ENCODE assay signal across 8 cellular contexts in genomic region chr15:43370310-43370974, GRCh38. TPM values are rescaled to one million over a fixed set of nuclear protein-coding genes. Genes with fewer than 3 reads are reported as not detected.
DNase-seq lines count a peak whose midpoint lies in the region; ATAC-seq, FAIRE-seq and TF ChIP-seq lines count a peak whose summit lies in the region.

No MANE protein-coding gene starts in this region.

- peak overlapping the region; percentile 87 for H3K4me3 ChIP-seq in fibroblast of mammary gland (ENCODE audit: control insufficient read depth, low read depth, low read length)

- peaks cover 45% of the 10 kb centered on the region for H3K36me3 Mint-ChIP-seq in neural crest cell (ENCODE audit: low read depth)

- H3K4me1 Mint-ChIP-seq in neural crest cell, result peaks cover 60% of the 10 kb centered on the region

- TF ChIP-seq CTCF in fibroblast of mammary gland (conservative IDR thresholded peaks at IDR 0.05; ENCODE audit: control insufficient read depth, insufficient read depth, low read depth, low read length), result no peak
- no peak for TF ChIP-seq CTCF in neural crest cell (conservative IDR thresholded peaks at IDR 0.05)

- peak overlapping the region; percentile 79 for H3K27ac Mint-ChIP-seq in neural crest cell (ENCODE audit: unreplicated experiment)

- DNase-seq in AG20443 (ENCODE audit: low spot score) (peak; percentile 50), UCSD-AML1 (lab: John Stamatoyannopoulos, UW; ENCODE audit: unreplicated experiment) (peak; percentile 48), fibroblast of mammary gland (ENCODE audit: low read depth) (peak; percentile 36), neural crest cell (ENCODE audit: low read depth, low spot score) (peak; percentile 27), RCC 7860 (ENCODE audit: low spot score) (no peak)

- peaks cover 12% of the 10 kb centered on the region for H3K9me3 Mint-ChIP-seq in neural crest cell

- no peak for FAIRE-seq in RCC 7860 (lab: Jason Lieb, UNC)

- peak overlapping the region; percentile 94 for H3K4me3 Mint-ChIP-seq in neural crest cell

- ATAC-seq in GM18520 (IDR thresholded peaks at IDR 0.05; ENCODE audit: unreplicated experiment), result peak; percentile 9
- peak; percentile 9 for ATAC-seq in HG03139 (IDR thresholded peaks at IDR 0.05; ENCODE audit: unreplicated experiment)
- no peak for ATAC-seq in HG03439 (IDR thresholded peaks at IDR 0.05; ENCODE audit: unreplicated experiment)

- no peaks in the 10 kb centered on the region for H3K27me3 Mint-ChIP-seq in neural crest cell (ENCODE audit: low read depth)

RNA-seq across cellular contexts. Expression of gene ZSCAN29, which starts 0.4 kb away (rescaled TPM):
- 59.6 and 62.6 TPM in 2 replicates for total RNA-seq in neural crest cell

RNA-seq across cellular contexts. Expression of gene TUBGCP4, which starts 0.5 kb away (rescaled TPM):
- 35.6 and 38.2 TPM in 2 replicates for total RNA-seq in neural crest cell

RNA-seq across cellular contexts. Expression of gene LCMT2, which starts 40.1 kb away (rescaled TPM):
- total RNA-seq in neural crest cell, result 18.8 and 18.9 TPM in 2 replicates
